Comparison of ENCODE assay signal across 10 cellular contexts in the genomic region with DNA sequence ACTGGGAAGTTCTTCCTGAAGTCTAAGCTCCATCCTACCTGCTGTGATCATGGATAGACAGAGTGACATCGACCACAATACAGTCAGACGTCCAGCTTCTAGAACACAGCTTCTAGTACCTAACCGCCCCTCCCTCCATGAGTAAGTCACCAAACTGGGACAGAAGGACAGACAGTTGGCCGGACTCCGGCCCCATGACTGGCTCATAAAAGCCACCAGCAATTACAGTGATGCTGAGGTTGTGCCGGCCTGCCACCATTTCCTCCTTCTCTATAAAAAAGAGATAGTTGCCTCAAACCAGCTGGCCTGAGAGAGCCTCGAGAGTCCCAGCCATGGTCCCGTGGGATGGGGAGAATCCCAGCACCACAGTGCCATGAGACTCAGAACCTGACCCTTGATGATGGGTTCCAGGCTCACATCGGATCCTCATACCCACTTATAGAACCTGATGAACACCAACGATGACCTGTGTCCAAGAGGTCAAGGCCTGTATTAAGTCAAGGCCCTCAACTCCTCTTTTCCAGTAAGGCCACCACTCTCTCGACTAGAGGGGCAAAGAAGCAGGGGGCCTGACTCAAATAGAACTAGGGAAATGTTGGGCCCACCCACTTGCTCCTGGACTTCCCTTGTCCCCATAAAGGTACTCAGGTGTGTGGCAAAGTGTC. TPM values are rescaled to one million over a fixed set of nuclear protein-coding genes. Genes with fewer than 3 reads are reported as not detected.
A peak's percentile ranks its signal among the peaks of the same experiment; 100 is the strongest.
DNase-seq lines count a peak whose midpoint lies in the region; ATAC-seq and TF ChIP-seq lines count a peak whose summit lies in the region.
"Had no signal": no experiment of that assay in that cellular context is flagged by ENCODE, and none has a peak within 500 bp of the region (broad histone marks: within the 10 kb centered on the region; RNA-seq: fewer than 3 reads in every experiment).

No MANE protein-coding gene starts in this region.

- no peaks in the 10 kb centered on the region for H3K27me3 ChIP-seq in GM23248 (replicated peaks; ENCODE audit: insufficient read depth)

- H4K20me1 ChIP-seq in GM23248 (ENCODE audit: insufficient read depth): peaks cover 18% of the 10 kb centered on the region; the same call in 1 of the 2 replicates

- H3K36me3 ChIP-seq in GM23248 (ENCODE audit: low read depth): no peaks in the 10 kb centered on the region

- no peaks in the 10 kb centered on the region for H3K9me3 ChIP-seq in GM23248 (ENCODE audit: low read depth)

- peaks cover 29% of the 10 kb centered on the region for H3F3A ChIP-seq in GM23248 (ENCODE audit: insufficient read depth)

- peak overlapping the region; percentile 100 for H3K9ac ChIP-seq in GM23248

- peak overlapping the region; percentile 69 for H3K27ac ChIP-seq in GM23248

- DNase-seq in GM23248: peak; percentile 65
- no peak for DNase-seq in activated B cell treated with CpG ODN at 0.5 μM for 24 hours
- no peak for DNase-seq in immature natural killer cell
- no peak for DNase-seq in stimulated activated naive B cell treated with anti-CD40 and anti-IgM and Interleukin-4, amounts not matched to agents 10 μg/mL and 1 μg/mL and 100 μg/mL, for 72 hours
- DNase-seq in NCI-H2171 treated with DMSO at 0.1 percent for 48 hours (lab: John Stamatoyannopoulos, UW): no peak
- DNase-seq in stimulated activated naive CD4-positive, alpha-beta T cell treated with Interleukin-2 at 50 U/mL for 16 hours (lab: John Stamatoyannopoulos, UW): no peak
- DNase-seq in DMS153 (lab: John Stamatoyannopoulos, UW): no peak
- DNase-seq: NCI-H526 treated with DMSO at 0.1 percent for 48 hours; stimulated activated CD4-positive, alpha-beta T cell treated with anti-CD3 and anti-CD28 coated beads, Interleukin-4, amount 100 ng/mL, for 1 hour had no signal

- H3K9me3 Mint-ChIP-seq in activated B cell treated with CpG ODN at 0.5 μM for 24 hours (no peaks in the 10 kb centered on the region), immature natural killer cell (no peaks in the 10 kb centered on the region)
- no peaks in the 10 kb centered on the region for H3K9me3 Mint-ChIP-seq in stimulated activated naive B cell treated with anti-CD40 and anti-IgM and Interleukin-4, amounts not matched to agents 10 μg/mL and 1 μg/mL and 100 μg/mL, for 72 hours

- H3K4me1 ChIP-seq in GM23248 (ENCODE audit: insufficient read depth): peaks cover 60% of the 10 kb centered on the region

- POLR2A ChIA-PET in activated B cell treated with CpG ODN at 0.5 μM for 24 hours (lab: Charles Lee): interaction anchor here (0.6 to 22.2 kb wide), 7 partner anchors 2 to 1683 kb away, joined by 3 to 1179 read pairs (median 4); a partner anchor contains a TSS

- H3K4me2 ChIP-seq in GM23248 (ENCODE audit: unreplicated experiment): peak overlapping the region; percentile 75

- H3K4me3 Mint-ChIP-seq in activated B cell treated with CpG ODN at 0.5 μM for 24 hours (peak overlapping the region; percentile 94), immature natural killer cell (peak overlapping the region; percentile 88 to 96 (median 93))
- H3K4me3 Mint-ChIP-seq in stimulated activated naive B cell treated with anti-CD40 and anti-IgM and Interleukin-4, amounts not matched to agents 10 μg/mL and 1 μg/mL and 100 μg/mL, for 72 hours: peak overlapping the region; percentile 98

- no peaks in the 10 kb centered on the region for H3K27me3 Mint-ChIP-seq in activated B cell treated with CpG ODN at 0.5 μM for 24 hours
- H3K27me3 Mint-ChIP-seq in immature natural killer cell (ENCODE audit: low read depth in 3 of 3): peaks cover 11 to 21% (median 18%) of the 10 kb centered on the region in 3 donors
- no peaks in the 10 kb centered on the region for H3K27me3 Mint-ChIP-seq in stimulated activated naive B cell treated with anti-CD40 and anti-IgM and Interleukin-4, amounts not matched to agents 10 μg/mL and 1 μg/mL and 100 μg/mL, for 72 hours

- H3K36me3 Mint-ChIP-seq in activated B cell treated with CpG ODN at 0.5 μM for 24 hours (ENCODE audit: low read depth) (peaks cover 47% of the 10 kb centered on the region), immature natural killer cell (peaks cover 0 to 4% (median 0%) of the 10 kb centered on the region in 3 donors)
- H3K36me3 Mint-ChIP-seq in stimulated activated naive B cell treated with anti-CD40 and anti-IgM and Interleukin-4, amounts not matched to agents 10 μg/mL and 1 μg/mL and 100 μg/mL, for 72 hours: peaks cover 40 to 49% of the 10 kb centered on the region in 2 donors

- 40 to 44% methylated on average over 11 of the region's 11 CpGs for WGBS in GM23248 (ENCODE audit: low coverage in 1 of 2, low lambda C conversion rate in 2 of 2, missing lambda C conversion rate in 2 of 2), 2 experiments

- no peak for ATAC-seq in activated B cell treated with CpG ODN at 0.5 μM for 24 hours (ENCODE audit: low read depth)
- no peak for ATAC-seq in stimulated activated naive B cell treated with anti-CD40 and anti-IgM and Interleukin-4, amounts not matched to agents 10 μg/mL and 1 μg/mL and 100 μg/mL, for 72 hours (replicated peaks)
- ATAC-seq in HG03025 (IDR thresholded peaks at IDR 0.05; ENCODE audit: low FRiP score, unreplicated experiment): no peak

- H2AFZ ChIP-seq in GM23248: no peak overlapping the region

- H3K9me2 ChIP-seq in GM23248 (ENCODE audit: insufficient read depth): no peaks in the 10 kb centered on the region

- peak overlapping the region; percentile 96 for H3K4me3 ChIP-seq in GM23248

- no peak for TF ChIP-seq CTCF in activated B cell treated with CpG ODN at 0.5 μM for 24 hours (IDR thresholded peaks at IDR 0.05)

- peaks cover 77% of the 10 kb centered on the region for H3K4me1 Mint-ChIP-seq in activated B cell treated with CpG ODN at 0.5 μM for 24 hours
- H3K4me1 Mint-ChIP-seq in immature natural killer cell: peaks cover 81 to 82% of the 10 kb centered on the region in 2 donors
- H3K4me1 Mint-ChIP-seq in stimulated activated naive B cell treated with anti-CD40 and anti-IgM and Interleukin-4, amounts not matched to agents 10 μg/mL and 1 μg/mL and 100 μg/mL, for 72 hours: peaks cover 65 to 78% of the 10 kb centered on the region in 2 donors

- CTCF ChIA-PET in activated B cell treated with CpG ODN at 0.5 μM for 24 hours (lab: Charles Lee): interaction anchor here (1.6 to 2.0 kb wide), 4 partner anchors 8 to 111 kb away, joined by 3 to 14 read pairs (median 8); no protein-coding TSS in a partner anchor

- intact Hi-C loops in activated B cell treated with CpG ODN at 0.5 μM for 24 hours (cut with micrococcal nuclease): no loop called here

- in situ Hi-C loops in GM23248 (cut with MboI): no loop called here

- H3K79me2 ChIP-seq in GM23248 (ENCODE audit: insufficient read depth): peaks cover 83% of the 10 kb centered on the region

- peak overlapping the region; percentile 82 for H3K27ac Mint-ChIP-seq in activated B cell treated with CpG ODN at 0.5 μM for 24 hours
- H3K27ac Mint-ChIP-seq in immature natural killer cell: peak overlapping the region; percentile 46 to 100 (median 86)
- H3K27ac Mint-ChIP-seq in stimulated activated naive B cell treated with anti-CD40 and anti-IgM and Interleukin-4, amounts not matched to agents 10 μg/mL and 1 μg/mL and 100 μg/mL, for 72 hours: peak overlapping the region; percentile 82

RNA-seq across cellular contexts. Expression of a gene that starts 3.4 kb away (rescaled TPM):
- total RNA-seq in GM23248 (2014; rRNA removed; shearing (Covaris generic)): 22.3 and 23.6 TPM in 2 replicates
- polyA plus RNA-seq in GM23248 (2016; fragmentation: Nextera tagmentation; extraction: Ambion mirVana): 32.1 and 34.1 TPM in 2 replicates
- total RNA-seq in activated B cell treated with CpG ODN at 0.5 μM for 24 hours: 101 and 114 TPM in 2 replicates
- 10 to 100 TPM in 1 of 3 donors, 1 to 10 TPM in 2; 5.0 to 22.8 (median 6.0) TPM for polyA plus RNA-seq in immature natural killer cell
